13 cellular contexts compared by ENCODE assay signal in the genomic region with DNA sequence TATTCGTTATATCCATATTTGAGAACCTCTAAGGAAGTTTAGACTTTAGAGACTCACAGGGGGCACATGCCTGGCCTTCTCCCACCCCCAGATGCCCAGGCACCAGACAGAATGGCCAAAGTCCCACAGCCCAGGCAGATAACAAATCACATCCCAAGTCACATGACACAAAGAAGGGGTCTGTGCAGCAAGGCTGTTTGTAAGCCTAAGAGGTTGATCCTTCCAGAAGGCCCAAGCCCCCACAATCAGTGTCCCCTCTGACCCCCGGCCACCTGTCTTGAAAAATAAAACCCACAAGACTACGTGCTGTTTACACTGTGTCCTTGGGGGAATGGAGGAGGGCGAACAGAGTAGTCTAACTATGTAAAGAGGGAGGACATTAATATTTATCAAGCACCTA. TPM values are rescaled to one million over a fixed set of nuclear protein-coding genes. Genes with fewer than 3 reads are reported as not detected.
A peak's percentile ranks its signal among the peaks of the same experiment; 100 is the strongest.
DNase-seq lines count a peak whose midpoint lies in the region; ATAC-seq, FAIRE-seq and TF ChIP-seq lines count a peak whose summit lies in the region.
"Had no signal": no experiment of that assay in that cellular context is flagged by ENCODE, and none has a peak within 500 bp of the region (broad histone marks: within the 10 kb centered on the region; RNA-seq: fewer than 3 reads in every experiment).

No MANE protein-coding gene starts in this region.

- peaks cover 48% of the 10 kb centered on the region for H4K20me1 ChIP-seq in GM23338 (replicated peaks; ENCODE audit: insufficient read depth)
- H4K20me1 ChIP-seq in neural cell (ENCODE audit: insufficient read depth): peaks cover 22% of the 10 kb centered on the region

- DNase-seq in A549 (ENCODE audit: low read depth in 1 of 2, low spot score in 1 of 2) (no peak), GM23338 (ENCODE audit: low spot score) (no peak), dorsolateral prefrontal cortex (no peak), testis (no peak)
- DNase-seq in activated effector memory CD4-positive, alpha-beta T cell treated with anti-CD3 and anti-CD28 coated beads, Interleukin-2, amount 50 U/mL, for 16 hours: no peak
- DNase-seq: Calu3; hippocampal formation; NCI-H1694 treated with DMSO at 0.1 percent for 48 hours; stimulated activated CD4-positive, alpha-beta T cell treated with anti-CD3 and anti-CD28 coated beads, Interleukin-4, amount 100 ng/mL, for 4 hours; T1000 had no signal

- no peak for ATAC-seq in A549
- ATAC-seq in GM23338: no peak
- ATAC-seq in GM19035 (IDR thresholded peaks at IDR 0.05; ENCODE audit: unreplicated experiment): no peak
- no peak for ATAC-seq in GM19328 (IDR thresholded peaks at IDR 0.05; ENCODE audit: unreplicated experiment)

- H3K36me3 Mint-ChIP-seq in GM23338 (ENCODE audit: low read depth): peaks cover 9% of the 10 kb centered on the region; the same call in 2 of the 3 replicates

- peaks cover 13% of the 10 kb centered on the region for H3F3A ChIP-seq in GM23338 (replicated peaks; ENCODE audit: low read depth)
- H3F3A ChIP-seq in neural cell (ENCODE audit: insufficient read depth, low read length, poor library complexity, severe bottlenecking): no peaks in the 10 kb centered on the region

- H3K27ac ChIP-seq in A549: no peak overlapping the region
- no peak overlapping the region for H3K27ac ChIP-seq in GM23338 (ENCODE audit: low read depth)
- H3K27ac ChIP-seq in dorsolateral prefrontal cortex: peak overlapping the region in 44 of 59 donors; percentile 2 to 100 (median 46)
- no peak overlapping the region for H3K27ac ChIP-seq in neural cell (ENCODE audit: low read length)
- H3K27ac ChIP-seq in testis: peak overlapping the region in 1 of 2 donors; percentile 9

- no peak overlapping the region for H3K9ac ChIP-seq in neural cell (ENCODE audit: low read length)

- intact Hi-C loops in dorsolateral prefrontal cortex (cut with DNase I): no loop called here
- intact Hi-C loops in testis (cut with DNase I; ENCODE audit: low total_unique reads): no loop called here

- TF ChIP-seq EP300 in A549 (IDR thresholded peaks at IDR 0.05) (no peak), neural cell (conservative IDR thresholded peaks at IDR 0.05; ENCODE audit: poor library complexity, severe bottlenecking) (no peak)

- FAIRE-seq in A549 (lab: Jason Lieb, UNC): no peak

- H2AFZ ChIP-seq in GM23338 (no peak overlapping the region), neural cell (ENCODE audit: low read depth, low read length) (no peak overlapping the region)

- H3K9me2 ChIP-seq in GM23338 (ENCODE audit: insufficient read depth) (no peaks in the 10 kb centered on the region), neural cell (ENCODE audit: insufficient read depth, low read length) (no peaks in the 10 kb centered on the region)

- peaks cover 79% of the 10 kb centered on the region for H3K4me1 Mint-ChIP-seq in GM23338

- H3K27me3 Mint-ChIP-seq in GM23338 (ENCODE audit: insufficient read depth, low read depth, poor library complexity): peaks cover 9% of the 10 kb centered on the region

- no peak for TF ChIP-seq CTCF in A549 (IDR thresholded peaks at IDR 0.05)
- TF ChIP-seq CTCF in GM23338 (conservative IDR thresholded peaks at IDR 0.05; ENCODE audit: low read depth in 2 of 2): no peak
- TF ChIP-seq CTCF in dorsolateral prefrontal cortex (IDR thresholded peaks at IDR 0.05 in 54 of 56, conservative IDR thresholded peaks at IDR 0.05 in 2 of 56; ENCODE audit: low read depth in 1 of 56, partially characterized antibody in 56 of 56): no peak
- TF ChIP-seq CTCF in neural cell (IDR thresholded peaks at IDR 0.05; ENCODE audit: poor library complexity, severe bottlenecking): no peak
- TF ChIP-seq CTCF in testis (IDR thresholded peaks at IDR 0.05): no peak

- no peak overlapping the region for H3K4me3 ChIP-seq in A549
- no peak overlapping the region for H3K4me3 ChIP-seq in GM23338
- peak overlapping the region in 46 of 59 donors; percentile 1 to 100 (median 97) for H3K4me3 ChIP-seq in dorsolateral prefrontal cortex
- H3K4me3 ChIP-seq in neural cell (ENCODE audit: low read length): peak overlapping the region; percentile 100
- no peak overlapping the region for H3K4me3 ChIP-seq in testis

- WGBS in A549 (ENCODE audit: missing lambda C conversion rate): 88% methylated on average over 4 of the region's 4 CpGs
- 29 to 33% methylated on average over 4 of the region's 4 CpGs for WGBS in testis, 2 donors

- H3K4me2 ChIP-seq in A549: 0 out of 3 replicates have a peak overlapping the region, but pooled peaks have one; percentile 1
- H3K4me2 ChIP-seq in GM23338: peak overlapping the region; percentile 97
- H3K4me2 ChIP-seq in neural cell (ENCODE audit: low read length): peak overlapping the region; percentile 93

- H3K4me1 ChIP-seq in A549 (peaks cover 66% of the 10 kb centered on the region), GM23338 (ENCODE audit: insufficient read depth) (peaks cover 75% of the 10 kb centered on the region), testis (peaks cover 78% of the 10 kb centered on the region)

- H3K27me3 ChIP-seq in GM23338 (ENCODE audit: insufficient read depth) (no peaks in the 10 kb centered on the region), dorsolateral prefrontal cortex (no peaks in the 10 kb centered on the region), neural cell (ENCODE audit: insufficient read depth, low read depth, low read length) (no peaks in the 10 kb centered on the region), testis (no peaks in the 10 kb centered on the region)

- H3K9me3 ChIP-seq in A549: no peaks in the 10 kb centered on the region
- no peaks in the 10 kb centered on the region for H3K9me3 ChIP-seq in neural cell (ENCODE audit: low read length)
- H3K9me3 ChIP-seq in testis: no peaks in the 10 kb centered on the region

- peak overlapping the region; percentile 47; the same call in 1 of the 2 replicates for H3K27ac Mint-ChIP-seq in GM23338

- TF ChIP-seq POLR2A in A549 (IDR thresholded peaks at IDR 0.05; ENCODE audit: low read length) (no peak), testis (IDR thresholded peaks at IDR 0.05) (no peak)

- H3K36me3 ChIP-seq in GM23338 (ENCODE audit: insufficient read depth) (no peaks in the 10 kb centered on the region), neural cell (ENCODE audit: insufficient read depth, low read length) (no peaks in the 10 kb centered on the region), testis (ENCODE audit: low read depth, missing control alignments) (no peaks in the 10 kb centered on the region)

- H3K79me2 ChIP-seq in GM23338 (replicated peaks; ENCODE audit: insufficient read depth) (peaks cover 95% of the 10 kb centered on the region), neural cell (replicated peaks; ENCODE audit: insufficient read depth, low read length) (peaks cover 98% of the 10 kb centered on the region)

- POLR2A ChIA-PET in A549 (lab: Yijun Ruan, JAX): no interaction called here

- H3K9me3 Mint-ChIP-seq in GM23338: no peaks in the 10 kb centered on the region

- H3K4me3 Mint-ChIP-seq in GM23338: peak overlapping the region; percentile 42

- no peak for TF ChIP-seq RAD21 in A549 (conservative IDR thresholded peaks at IDR 0.05 in 1 of 2, IDR thresholded peaks at IDR 0.05 in 1 of 2)
- TF ChIP-seq RAD21 in neural cell (conservative IDR thresholded peaks at IDR 0.05): no peak

- CTCF ChIA-PET in A549 (lab: Yijun Ruan, JAX): interaction anchor here (1.4 to 12.2 kb wide), 5 partner anchors 9 to 64 kb away, joined by 5 to 122 read pairs (median 29); no protein-coding TSS in a partner anchor

TF ChIP-seq in GM23338, 12 proteins besides CTCF, POLR2A, EP300 and RAD21 (continues in another document):
- no peak for TF ChIP-seq EZH2phosphoT487 (IDR thresholded peaks at IDR 0.05; ENCODE audit: unreplicated experiment)

RNA-seq across cellular contexts. Expression of gene CTDSP2, which starts 5.1 kb away (rescaled TPM):
- polyA plus RNA-seq in A549 (2011; rRNA removed) (87.7 and 114 TPM in 2 replicates), A549 (2017; fragmentation: RNase III; extraction: RNeasy Plus Mini Kit Qiagen cat#74134 plus additional on column Dnase treatment) (26.1 to 34.5 TPM (median 31.3 TPM) in 3 replicates), GM23338 (2016; fragmentation: Nextera tagmentation; extraction: Ambion mirVana) (20.8 and 22.8 TPM in 2 replicates), neural cell (22.7 and 23.6 TPM in 2 replicates), testis (ENCODE audit: insufficient read depth, low read depth, low replicate concordance) (123 TPM)
- polyA plus RNA-seq in A549 (2012; cell fraction: cytosol; rRNA removed): 61.9 and 67.6 TPM in 2 replicates
- 45.2 and 53.4 TPM in 2 replicates for polyA plus RNA-seq in A549 (2012; cell fraction: nucleus; rRNA removed)
- 127 and 135 TPM in 2 replicates for polyA minus RNA-seq in A549 (2011; rRNA and poly(A)+ RNA removed)
- 66.3 and 81.9 TPM in 2 replicates for total RNA-seq in GM23338 (2014; rRNA removed; shearing (Covaris generic))
- total RNA-seq in dorsolateral prefrontal cortex (100 to 1,000 TPM in 102 of 120 experiments, 10 to 100 TPM in 18; 77.9 to 209 (median 117) TPM), testis (100 to 1,000 TPM; 103 to 140 TPM)
- polyA minus RNA-seq in neural cell: 26.3 and 27.7 TPM in 2 replicates

RNA-seq across cellular contexts. Expression of gene AVIL, which starts 22.9 kb away (rescaled TPM):
- polyA plus RNA-seq in A549 (2011; rRNA removed): 0.99 and 1.1 TPM in 2 replicates
- polyA plus RNA-seq in A549 (2012; cell fraction: cytosol; rRNA removed): 0.20 and 0.30 TPM in 2 replicates
- 1.2 and 1.5 TPM in 2 replicates for polyA plus RNA-seq in A549 (2012; cell fraction: nucleus; rRNA removed)
- 0.33 to 1.1 TPM (median 0.53 TPM) in 3 replicates for polyA plus RNA-seq in A549 (2017; fragmentation: RNase III; extraction: RNeasy Plus Mini Kit Qiagen cat#74134 plus additional on column Dnase treatment)
- polyA minus RNA-seq in A549 (2011; rRNA and poly(A)+ RNA removed): 0.37 and 0.63 TPM in 2 replicates
- 0.12 and 0.17 TPM in 2 replicates for total RNA-seq in GM23338 (2014; rRNA removed; shearing (Covaris generic))
- 0.59 and 1.3 TPM in 2 replicates for polyA plus RNA-seq in GM23338 (2016; fragmentation: Nextera tagmentation; extraction: Ambion mirVana)
- 10 to 100 TPM in 35 of 120 experiments, 1 to 10 TPM in 85; 2.1 to 25.8 (median 7.4) TPM for total RNA-seq in dorsolateral prefrontal cortex
- 2.7 and 4.9 TPM in 2 replicates for polyA plus RNA-seq in neural cell
- 0.97 and 1.6 TPM in 2 replicates for polyA minus RNA-seq in neural cell
- 1 to 10 TPM; 3.1 to 4.4 TPM for total RNA-seq in testis
- 6.0 TPM for polyA plus RNA-seq in testis (ENCODE audit: insufficient read depth, low read depth, low replicate concordance)

RNA-seq across cellular contexts. Expression of gene TSFM, which starts 58.9 kb away (rescaled TPM):
- 31.7 and 39.9 TPM in 2 replicates for polyA plus RNA-seq in A549 (2011; rRNA removed)
- polyA plus RNA-seq in A549 (2012; cell fraction: cytosol; rRNA removed): 46.6 and 47.7 TPM in 2 replicates
- 31.5 and 36.9 TPM in 2 replicates for polyA plus RNA-seq in A549 (2012; cell fraction: nucleus; rRNA removed)
- polyA plus RNA-seq in A549 (2017; fragmentation: RNase III; extraction: RNeasy Plus Mini Kit Qiagen cat#74134 plus additional on column Dnase treatment): 56.6 to 60.2 TPM (median 59.2 TPM) in 3 replicates
- polyA minus RNA-seq in A549 (2011; rRNA and poly(A)+ RNA removed): 11.0 and 11.2 TPM in 2 replicates
- total RNA-seq in GM23338 (2014; rRNA removed; shearing (Covaris generic)): 29.5 and 30.9 TPM in 2 replicates
- polyA plus RNA-seq in GM23338 (2016; fragmentation: Nextera tagmentation; extraction: Ambion mirVana): 41.7 and 43.1 TPM in 2 replicates
- 10 to 100 TPM; 21.9 to 57.1 (median 35.3) TPM for total RNA-seq in dorsolateral prefrontal cortex
- 30.2 and 37.8 TPM in 2 replicates for polyA plus RNA-seq in neural cell
- polyA minus RNA-seq in neural cell: 26.4 and 29.2 TPM in 2 replicates
- total RNA-seq in testis: 10 to 100 TPM; 26.9 to 30.0 TPM
- 51.2 TPM for polyA plus RNA-seq in testis (ENCODE audit: insufficient read depth, low read depth, low replicate concordance)

Comparison
In these comparisons a context has a peak if more than half of its experiments do, and no peak if none do; other contexts are left out.
1. H3K27ac ChIP-seq: peak in dorsolateral prefrontal cortex (44 of 59); none in A549 (0 of 2), GM23338 (single experiment) and neural cell (single experiment).
2. H3K4me2 ChIP-seq: peak in every context shown above with its lines; median percentile 97 in GM23338; 93 in neural cell; 1 in A549.
3. H3K4me3 ChIP-seq: peak in dorsolateral prefrontal cortex (46 of 59) and neural cell (single experiment); none in A549 (single experiment), GM23338 (single experiment) and testis (0 of 2).